In genomic region chr6:55925292-55925691, GRCh38 we compare ENCODE assay signal across 18 cellular contexts. TPM values are rescaled to one million over a fixed set of nuclear protein-coding genes. Genes with fewer than 3 reads are reported as not detected.
DNase-seq lines count a peak whose midpoint lies in the region; ATAC-seq and TF ChIP-seq lines count a peak whose summit lies in the region.
"Had no signal": no experiment of that assay in that cellular context is flagged by ENCODE, and none has a peak within 500 bp of the region (broad histone marks: within the 10 kb centered on the region; RNA-seq: fewer than 3 reads in every experiment).

No MANE protein-coding gene starts in this region.

- CTCF ChIA-PET in AG04449 (lab: Yijun Ruan, JAX) = interaction anchor here (1.3 kb wide), 1 partner anchor 367 kb away, joined by 3 read pairs; no protein-coding TSS in a partner anchor
- CTCF ChIA-PET in mammary epithelial cell (lab: Charles Lee; ENCODE audit: low non-redundant PET) = no interaction called here

- in situ Hi-C loops in mammary epithelial cell (cut with MboI; ENCODE audit: low sequenced_read_pairs in 2 of 2) = no loop called here

- no peaks in the 10 kb centered on the region for H3K4me1 Mint-ChIP-seq in activated T-helper 17 cell treated with anti-CD3 and anti-CD28 coated beads, Interleukin-2, amount 50 U/mL, for 72 hours
- H3K4me1 Mint-ChIP-seq: activated CD4-positive, alpha-beta memory T cell treated with anti-CD3 and anti-CD28 coated beads, Interleukin-2, amount 10 ng/mL, durations not matched to agents 7 days and 5 days had no signal

- peak overlapping the region; percentile 55 for H3K4me2 ChIP-seq in mammary epithelial cell (ENCODE audit: insufficient read depth, low read depth, low read length)

- H3K4me3 ChIP-seq in AG04449 (ENCODE audit: low read depth, low read length) = no peak overlapping the region
- no peak overlapping the region for H3K4me3 ChIP-seq in mammary epithelial cell (replicated peaks in 1 of 3; ENCODE audit: insufficient read depth in 1 of 3, low read depth in 2 of 3, low read length in 3 of 3)

- H3K27me3 Mint-ChIP-seq in activated T-helper 17 cell treated with anti-CD3 and anti-CD28 coated beads, Interleukin-2, amount 50 U/mL, for 72 hours = no peaks in the 10 kb centered on the region
- H3K27me3 Mint-ChIP-seq: activated CD4-positive, alpha-beta memory T cell treated with anti-CD3 and anti-CD28 coated beads, Interleukin-2, amount 10 ng/mL, durations not matched to agents 7 days and 5 days had no signal

- DNase-seq in AG04449 (ENCODE audit: low read depth, low spot score) (peak; percentile 56), HT1080 (ENCODE audit: low read depth) (peak; percentile 81), mammary epithelial cell (peak; percentile 85), hepatic stellate cell (ENCODE audit: low spot score) (peak; percentile 5), mucosa of gallbladder (ENCODE audit: low spot score) (no peak)
- DNase-seq: activated CD4-positive, alpha-beta memory T cell treated with anti-CD3 and anti-CD28 coated beads, Interleukin-2, amount 10 ng/mL, durations not matched to agents 7 days and 5 days; activated effector memory CD4-positive, alpha-beta T cell treated with anti-CD3 and anti-CD28 coated beads, Interleukin-2, amount 50 U/mL, for 16 hours; BE2C; cerebellar nuclear complex; DMS79 treated with DMSO at 0.1 percent for 48 hours; KBM-7; NCI-H2029 treated with DMSO at 0.1 percent for 48 hours; SIG-M5; stimulated activated CD4-positive, alpha-beta T cell treated with anti-CD3 and anti-CD28 coated beads, Interleukin-2, amount 100 ng/mL, for 24 hours had no signal

- H2AFZ ChIP-seq in mammary epithelial cell (ENCODE audit: low read depth, low read length) = no peak overlapping the region
- H2AFZ ChIP-seq: parathyroid adenoma had no signal

- H3K36me3 ChIP-seq in mammary epithelial cell (ENCODE audit: insufficient read depth, low read length) = no peaks in the 10 kb centered on the region
- H3K36me3 ChIP-seq: BE2C had no signal

- H3K27ac Mint-ChIP-seq in activated T-helper 17 cell treated with anti-CD3 and anti-CD28 coated beads, Interleukin-2, amount 50 U/mL, for 72 hours = no peak overlapping the region
- H3K27ac Mint-ChIP-seq: activated CD4-positive, alpha-beta memory T cell treated with anti-CD3 and anti-CD28 coated beads, Interleukin-2, amount 10 ng/mL, durations not matched to agents 7 days and 5 days had no signal

- H3K9me3 ChIP-seq in mammary epithelial cell (replicated peaks; ENCODE audit: insufficient read depth, low read length) = no peaks in the 10 kb centered on the region
- H3K9me3 ChIP-seq: BE2C had no signal

- peak overlapping the region; percentile 69 for H3K27ac ChIP-seq in mammary epithelial cell (ENCODE audit: insufficient read depth, low read depth, low read length)
- H3K27ac ChIP-seq: parathyroid adenoma had no signal

- H3K79me2 ChIP-seq in mammary epithelial cell (ENCODE audit: insufficient read depth, low read length) = no peaks in the 10 kb centered on the region
- H3K79me2 ChIP-seq: parathyroid adenoma had no signal

- ATAC-seq in GM18858 (IDR thresholded peaks at IDR 0.05; ENCODE audit: unreplicated experiment) (no peak), GM19455 (IDR thresholded peaks at IDR 0.05; ENCODE audit: unreplicated experiment) (no peak)
- no peak for ATAC-seq in activated T-helper 17 cell treated with anti-CD3 and anti-CD28 coated beads, Interleukin-2, amount 50 U/mL, for 72 hours (replicated peaks)

- H3K9ac ChIP-seq in mammary epithelial cell (ENCODE audit: insufficient read depth, low read length) = no peak overlapping the region
- H3K9ac ChIP-seq: parathyroid adenoma had no signal

- H3K4me3 Mint-ChIP-seq in activated T-helper 17 cell treated with anti-CD3 and anti-CD28 coated beads, Interleukin-2, amount 50 U/mL, for 72 hours = no peak overlapping the region
- H3K4me3 Mint-ChIP-seq: activated CD4-positive, alpha-beta memory T cell treated with anti-CD3 and anti-CD28 coated beads, Interleukin-2, amount 10 ng/mL, durations not matched to agents 7 days and 5 days had no signal

- H3K36me3 Mint-ChIP-seq in activated T-helper 17 cell treated with anti-CD3 and anti-CD28 coated beads, Interleukin-2, amount 50 U/mL, for 72 hours (ENCODE audit: low read depth) = no peaks in the 10 kb centered on the region

- no TSS peak for BruUV-seq in mammary epithelial cell (replicated peaks; lab: Mats Ljungman, UMichigan)

- H3K4me1 ChIP-seq in mammary epithelial cell (ENCODE audit: insufficient read depth, low read length) = peaks cover 3% of the 10 kb centered on the region
- H3K4me1 ChIP-seq: BE2C, parathyroid adenoma had no signal

- no peaks in the 10 kb centered on the region for H3K27me3 ChIP-seq in mammary epithelial cell (ENCODE audit: insufficient read depth, low read length)
- H3K27me3 ChIP-seq: BE2C had no signal

- 0% methylated on average over 1 of the region's 1 CpG for WGBS in mammary epithelial cell (ENCODE audit: low coverage, missing lambda C conversion rate)

- no peaks in the 10 kb centered on the region for H4K20me1 ChIP-seq in mammary epithelial cell (ENCODE audit: insufficient read depth, low read length)

- no peak for TF ChIP-seq CTCF in AG04449 (IDR thresholded peaks at IDR 0.05; ENCODE audit: insufficient read depth, low read length, missing control alignments)
- TF ChIP-seq CTCF in mammary epithelial cell (conservative IDR thresholded peaks at IDR 0.05 in 1 of 2, IDR thresholded peaks at IDR 0.05 in 1 of 2; ENCODE audit: extremely low read depth in 1 of 2, insufficient read depth in 1 of 2, low read depth in 1 of 2, low read length in 2 of 2) = no peak

- POLR2A ChIA-PET in AG04449 (lab: Yijun Ruan, JAX) = no interaction called here

- intact Hi-C loops in mammary epithelial cell (cut with micrococcal nuclease) = no loop called here

- dilution Hi-C loops in mammary epithelial cell (cut with HindIII; ENCODE audit: low sequenced_read_pairs) = no loop called here

- H3K9me3 Mint-ChIP-seq in activated T-helper 17 cell treated with anti-CD3 and anti-CD28 coated beads, Interleukin-2, amount 50 U/mL, for 72 hours = peaks cover 13% of the 10 kb centered on the region

RNA-seq across cellular contexts. Expression of gene BMP5, which starts 49.9 kb away (rescaled TPM):
- total RNA-seq in HT1080 (2014; rRNA removed; shearing (Covaris generic)) = 0.03 TPM in 1 of 2 replicates, not detected in the other
- polyA plus RNA-seq in HT1080 (2015; cell fraction: cytosol; rRNA removed) = not detected in 2 replicates
- 0.02 TPM in 2 replicates for polyA plus RNA-seq in HT1080 (2015; cell fraction: nucleus; rRNA removed)
- total RNA-seq in mammary epithelial cell (not detected), mucosa of gallbladder (2.4 TPM)
- polyA plus RNA-seq in mammary epithelial cell = not detected
- polyA minus RNA-seq in mammary epithelial cell = not detected
- not detected for total RNA-seq in activated T-helper 17 cell treated with anti-CD3 and anti-CD28 coated beads, Interleukin-2, amount 50 U/mL, for 72 hours
- total RNA-seq: activated CD4-positive, alpha-beta memory T cell treated with anti-CD3 and anti-CD28 coated beads, Interleukin-2, amount 10 ng/mL, durations not matched to agents 7 days and 5 days had no signal
